In the genomic region with DNA sequence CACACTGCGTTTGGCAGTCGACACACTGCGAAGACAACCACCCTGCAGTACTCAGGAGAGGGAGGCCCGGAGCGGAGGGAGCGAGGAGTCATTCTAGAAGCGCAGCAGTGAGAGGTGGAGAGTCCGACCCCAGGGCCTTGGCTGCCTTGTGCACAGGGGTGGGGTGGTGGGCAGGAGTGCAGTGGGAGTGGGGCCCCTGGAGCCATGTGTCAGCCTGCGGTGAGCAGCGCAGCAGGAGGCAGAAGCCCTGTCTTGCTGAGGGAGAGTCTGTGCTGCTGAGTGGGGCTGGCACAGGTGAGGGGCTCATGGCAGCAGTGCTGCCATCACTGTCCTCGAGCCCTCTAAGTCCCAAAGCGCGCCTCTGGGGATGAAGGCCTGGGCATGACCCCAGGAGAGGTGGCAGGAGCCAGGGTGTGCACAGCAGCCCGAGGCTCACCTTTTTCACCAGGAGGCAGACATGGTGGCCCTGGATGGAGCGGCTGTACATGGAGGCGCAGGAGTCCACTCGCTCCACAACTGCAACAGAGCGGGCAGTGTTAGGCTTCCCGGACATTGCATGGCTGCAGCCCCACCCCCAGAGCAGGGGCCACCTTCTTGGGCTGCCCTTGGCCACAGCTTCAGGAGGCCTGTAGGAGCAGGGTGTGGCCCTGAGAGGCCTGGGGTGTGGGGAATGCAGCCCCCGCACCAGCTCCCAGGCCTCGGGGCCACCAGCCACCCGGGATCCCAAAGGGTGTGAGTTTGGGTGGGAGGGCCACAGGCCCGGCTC, we compare ENCODE assay signal across 1 cellular context.
TF ChIP-seq lines count a peak whose summit lies in the region.

No MANE protein-coding gene starts in this region.

TF ChIP-seq in GM12878, 131 proteins besides CTCF, POLR2A, EP300 and RAD21:
- TF ChIP-seq IKZF1 (conservative IDR thresholded peaks at IDR 0.05) (no peak), HDAC2 (IDR thresholded peaks at IDR 0.05) (no peak), BHLHE40 (IDR thresholded peaks at IDR 0.05; ENCODE audit: borderline replicate concordance in 1 of 2, low read depth in 2 of 2, low read length in 1 of 2) (no peak), RBBP5 (conservative IDR thresholded peaks at IDR 0.05) (no peak), MTA2 (IDR thresholded peaks at IDR 0.05; ENCODE audit: low read depth) (no peak), SP1 (IDR thresholded peaks at IDR 0.05; ENCODE audit: low read depth, low read length) (no peak)
- TF ChIP-seq, protein P1, sequence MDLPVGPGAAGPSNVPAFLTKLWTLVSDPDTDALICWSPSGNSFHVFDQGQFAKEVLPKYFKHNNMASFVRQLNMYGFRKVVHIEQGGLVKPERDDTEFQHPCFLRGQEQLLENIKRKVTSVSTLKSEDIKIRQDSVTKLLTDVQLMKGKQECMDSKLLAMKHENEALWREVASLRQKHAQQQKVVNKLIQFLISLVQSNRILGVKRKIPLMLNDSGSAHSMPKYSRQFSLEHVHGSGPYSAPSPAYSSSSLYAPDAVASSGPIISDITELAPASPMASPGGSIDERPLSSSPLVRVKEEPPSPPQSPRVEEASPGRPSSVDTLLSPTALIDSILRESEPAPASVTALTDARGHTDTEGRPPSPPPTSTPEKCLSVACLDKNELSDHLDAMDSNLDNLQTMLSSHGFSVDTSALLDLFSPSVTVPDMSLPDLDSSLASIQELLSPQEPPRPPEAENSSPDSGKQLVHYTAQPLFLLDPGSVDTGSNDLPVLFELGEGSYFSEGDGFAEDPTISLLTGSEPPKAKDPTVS (IDR thresholded peaks at IDR 0.05; ENCODE audit: low read depth, low read length): no peak
